18 cellular contexts compared by ENCODE assay signal in genomic region chr1:45200906-45201500, GRCh38.
"Had no signal": no experiment of that assay in that cellular context is flagged by ENCODE, and none has a peak within 500 bp of the region (broad histone marks: within the 10 kb centered on the region; RNA-seq: fewer than 3 reads in every experiment).

No MANE protein-coding gene starts in this region.

- H3K27me3 Mint-ChIP-seq: activated T-helper 17 cell treated with anti-CD3 and anti-CD28 coated beads, Interleukin-2, amount 50 U/mL, for 72 hours had no signal

- ATAC-seq: activated T-helper 17 cell treated with anti-CD3 and anti-CD28 coated beads, Interleukin-2, amount 50 U/mL, for 72 hours; left cardiac atrium; psoas muscle; T-cell had no signal

- H3K9me3 Mint-ChIP-seq: activated T-helper 17 cell treated with anti-CD3 and anti-CD28 coated beads, Interleukin-2, amount 50 U/mL, for 72 hours; neural progenitor cell had no signal

- H3K27ac Mint-ChIP-seq: activated T-helper 17 cell treated with anti-CD3 and anti-CD28 coated beads, Interleukin-2, amount 50 U/mL, for 72 hours; neural progenitor cell; T-cell had no signal

- H3K27ac ChIP-seq: dorsolateral prefrontal cortex, neural progenitor cell, psoas muscle, sigmoid colon, thoracic aorta had no signal

- H2AFZ ChIP-seq: neural progenitor cell had no signal

- H3K9me3 ChIP-seq: psoas muscle, sigmoid colon had no signal

- H3K4me3 Mint-ChIP-seq: activated T-helper 17 cell treated with anti-CD3 and anti-CD28 coated beads, Interleukin-2, amount 50 U/mL, for 72 hours; neural progenitor cell; T-cell had no signal

- DNase-seq: activated CD4-positive, alpha-beta T cell treated with anti-CD3 and anti-CD28 coated beads, Interleukin-2, amount 50 U/mL, for 4 hours; activated CD4-positive, CD25-positive, alpha-beta regulatory T cell treated with anti-CD3 and anti-CD28 coated beads, Interleukin-2, amount 50 U/mL, for 72 hours; activated naive CD4-positive, alpha-beta T cell treated with Interleukin-2 at 50 U/mL for 16 hours; anterior cingulate cortex; dorsolateral prefrontal cortex; erythroblast; hippocampal formation; left cardiac atrium; midbrain; psoas muscle; sigmoid colon; stimulated activated CD4-positive, alpha-beta T cell treated with anti-CD3 and anti-CD28 coated beads, Interleukin-1b, Interleukin-23, amount 100 ng/mL, for 48 hours; T-cell; T-helper 9 cell had no signal

- H3K4me2 ChIP-seq: neural progenitor cell had no signal

- H3K9ac ChIP-seq: neural progenitor cell had no signal

- H3K27me3 ChIP-seq: dorsolateral prefrontal cortex, sigmoid colon had no signal

- H3K36me3 ChIP-seq: neural progenitor cell, sigmoid colon, thoracic aorta had no signal

- H3K4me3 ChIP-seq: dorsolateral prefrontal cortex, lung, neural progenitor cell, psoas muscle, sigmoid colon, thoracic aorta had no signal

- H3K36me3 Mint-ChIP-seq: T-cell had no signal
